In genomic region chr17:13462673-13463124, GRCh38 we compare ENCODE assay signal across 1 cellular context.
TF ChIP-seq lines count a peak whose summit lies in the region.

No MANE protein-coding gene starts in this region.

TF ChIP-seq in HepG2, 621 proteins besides CTCF, POLR2A, EP300 and RAD21 (continued from another document and continues in another):
- no peak for TF ChIP-seq PRDM10 (CRISPR knock-in tag; IDR thresholded peaks at IDR 0.05; ENCODE audit: low read depth)
- peak; percentile 87 for TF ChIP-seq ZNF710 (CRISPR knock-in tag; IDR thresholded peaks at IDR 0.05; ENCODE audit: borderline replicate concordance)
- TF ChIP-seq NCOA2 (CRISPR knock-in tag; IDR thresholded peaks at IDR 0.05) = peak; percentile 98
- TF ChIP-seq ZNF280D (CRISPR knock-in tag; IDR thresholded peaks at IDR 0.05) = peak; percentile 51; the same call in 1 of the 2 replicates
- TF ChIP-seq SMARCE1 (IDR thresholded peaks at IDR 0.05; ENCODE audit: borderline replicate concordance) = no peak
- TF ChIP-seq MXD1 (CRISPR knock-in tag; IDR thresholded peaks at IDR 0.05) = no peak
- peak; percentile 25; the same call in 1 of the 2 replicates for TF ChIP-seq FOSL1 (CRISPR knock-in tag; IDR thresholded peaks at IDR 0.05; ENCODE audit: borderline replicate concordance)
- 0 out of 2 replicates have a peak, but pooled peaks have one; percentile 75 for TF ChIP-seq MEF2D (CRISPR knock-in tag; IDR thresholded peaks at IDR 0.05)
- TF ChIP-seq ELK4 (CRISPR knock-in tag; IDR thresholded peaks at IDR 0.05; ENCODE audit: borderline replicate concordance) = no peak
- TF ChIP-seq ZFY (CRISPR knock-in tag; IDR thresholded peaks at IDR 0.05) = peak; percentile 41; the same call in 1 of the 2 replicates
- TF ChIP-seq NFE2L1 (CRISPR knock-in tag; IDR thresholded peaks at IDR 0.05; ENCODE audit: borderline replicate concordance) = no peak
- 0 out of 2 replicates have a peak, but pooled peaks have one; percentile 40 for TF ChIP-seq SNAPC4 (CRISPR knock-in tag; IDR thresholded peaks at IDR 0.05)
- TF ChIP-seq HNF1B (CRISPR knock-in tag; IDR thresholded peaks at IDR 0.05) = peak; percentile 66; the same call in 1 of the 2 replicates
- TF ChIP-seq ZNF777 (CRISPR knock-in tag; IDR thresholded peaks at IDR 0.05) = no peak
- peak; percentile 74 for TF ChIP-seq ZNF503 (CRISPR knock-in tag; IDR thresholded peaks at IDR 0.05)
- TF ChIP-seq ZNF33B (CRISPR knock-in tag; IDR thresholded peaks at IDR 0.05) = no peak
- no peak for TF ChIP-seq PHF8 (CRISPR knock-in tag; IDR thresholded peaks at IDR 0.05)
- no peak for TF ChIP-seq NFE2 (CRISPR knock-in tag; IDR thresholded peaks at IDR 0.05)
- peak; percentile 74 for TF ChIP-seq ZBTB38 (CRISPR knock-in tag; IDR thresholded peaks at IDR 0.05)
- TF ChIP-seq FOSL2 (CRISPR knock-in tag; IDR thresholded peaks at IDR 0.05) = peak; percentile 73
- TF ChIP-seq LBX2 (CRISPR knock-in tag; IDR thresholded peaks at IDR 0.05; ENCODE audit: borderline replicate concordance) = no peak
- TF ChIP-seq ESRRA (CRISPR knock-in tag; IDR thresholded peaks at IDR 0.05; ENCODE audit: low read depth) = peak; percentile 46; the same call in 1 of the 2 replicates
- TF ChIP-seq MIER3 (CRISPR knock-in tag; IDR thresholded peaks at IDR 0.05; ENCODE audit: borderline replicate concordance) = no peak
- TF ChIP-seq ZFP1 (CRISPR knock-in tag; IDR thresholded peaks at IDR 0.05) = peak; percentile 39; the same call in 1 of the 2 replicates
- TF ChIP-seq HNRNPL (IDR thresholded peaks at IDR 0.05; ENCODE audit: low read depth, low read length) = peak; percentile 49; the same call in 1 of the 2 replicates
- no peak for TF ChIP-seq RARG (CRISPR knock-in tag; IDR thresholded peaks at IDR 0.05; ENCODE audit: low read depth)
- no peak; the same call in 1 of the 2 replicates for TF ChIP-seq HBP1 (CRISPR knock-in tag; IDR thresholded peaks at IDR 0.05; ENCODE audit: low read depth)
- peak; percentile 61 for TF ChIP-seq ONECUT2 (CRISPR knock-in tag; IDR thresholded peaks at IDR 0.05)
- TF ChIP-seq ZNF737 (CRISPR knock-in tag; IDR thresholded peaks at IDR 0.05; ENCODE audit: borderline replicate concordance) = no peak
- no peak for TF ChIP-seq NR2C2 (CRISPR knock-in tag; IDR thresholded peaks at IDR 0.05; ENCODE audit: borderline replicate concordance)
- TF ChIP-seq ARNTL (CRISPR knock-in tag; IDR thresholded peaks at IDR 0.05) = peak; percentile 56
- TF ChIP-seq SNAPC5 (CRISPR knock-in tag; IDR thresholded peaks at IDR 0.05; ENCODE audit: borderline replicate concordance) = no peak
- TF ChIP-seq ATF5 (CRISPR knock-in tag; IDR thresholded peaks at IDR 0.05; ENCODE audit: low read depth) = no peak
- TF ChIP-seq ZSCAN29 (CRISPR knock-in tag; conservative IDR thresholded peaks at IDR 0.05) = peak; percentile 73; the same call in 1 of the 2 replicates
